ENCODE assay signal across 8 cellular contexts in the genomic region with DNA sequence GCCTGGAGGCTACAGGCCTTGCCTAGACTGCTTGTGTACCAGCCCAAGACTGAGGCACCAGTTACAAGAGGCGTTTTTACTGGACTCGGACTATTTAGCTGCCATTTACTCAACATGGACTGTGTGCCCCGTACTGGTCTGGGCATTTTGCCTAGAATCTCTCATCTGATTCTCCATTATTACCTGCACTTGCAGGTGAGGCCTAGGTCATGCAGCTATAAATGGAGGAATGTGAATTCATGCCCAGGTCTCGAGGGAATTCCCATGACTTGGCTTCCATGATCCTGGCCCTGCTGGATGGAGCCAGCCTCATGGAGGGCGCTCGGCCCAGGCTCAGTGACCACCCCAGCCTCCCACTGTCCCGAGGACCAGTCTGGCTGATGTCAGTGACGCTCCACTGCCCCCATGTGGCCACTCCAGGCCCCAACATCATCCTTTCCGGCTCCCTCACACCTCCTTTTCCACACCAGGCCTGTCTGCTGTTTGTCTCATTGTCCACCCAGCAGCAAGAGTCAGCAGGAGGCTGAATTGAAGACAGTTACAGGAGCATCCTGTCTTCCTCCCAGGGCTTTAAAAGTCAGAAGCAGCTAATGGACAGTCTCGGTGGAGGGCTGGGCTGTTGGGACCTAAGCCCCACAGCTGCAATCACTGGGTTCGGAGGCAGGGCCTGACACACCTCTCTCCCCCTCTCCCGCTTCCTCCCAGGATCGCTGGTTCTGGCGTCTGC. TPM values are rescaled to one million over a fixed set of nuclear protein-coding genes. Genes with fewer than 3 reads are reported as not detected.
DNase-seq lines count a peak whose midpoint lies in the region; TF ChIP-seq lines count a peak whose summit lies in the region.

No MANE protein-coding gene starts in this region.

- CTCF ChIA-PET in CD4-positive, alpha-beta memory T cell (lab: Charles Lee; ENCODE audit: partially characterized antibody), result interaction anchor here (0.5 to 1.8 kb wide), 10 partner anchors 9 to 317 kb away, joined by 3 to 12 read pairs (median 4); a partner anchor contains a TSS
- CTCF ChIA-PET in OCI-LY7 (lab: Charles Lee; ENCODE audit: unreplicated experiment), result interaction anchor here (0.5 to 1.7 kb wide), 5 partner anchors 7 to 313 kb away, joined by 3 to 5 read pairs (median 4); a partner anchor contains a TSS

- H3K79me2 ChIP-seq in OCI-LY7 (ENCODE audit: insufficient read depth, low read depth, low read length) (no peaks in the 10 kb centered on the region), osteoblast (ENCODE audit: insufficient read depth, low read length) (no peaks in the 10 kb centered on the region)

- peak in 4 of 5 donors; percentile 28 to 44 (median 37) for DNase-seq in CD4-positive, alpha-beta memory T cell
- peak; percentile 43 for DNase-seq in HCEC 1CT
- peak; percentile 57 for DNase-seq in OCI-LY7 (ENCODE audit: low spot score)
- peak; percentile 76 for DNase-seq in activated effector memory CD4-positive, alpha-beta T cell treated with anti-CD3 and anti-CD28 coated beads, Interleukin-2, amount 50 U/mL, for 16 hours
- DNase-seq in germinal center (ENCODE audit: low spot score), result peak; percentile 51
- peak; percentile 96 for DNase-seq in osteoblast (ENCODE audit: insufficient read length, low spot score, missing footprints)
- DNase-seq in KG1 (lab: John Stamatoyannopoulos, UW), result no peak
- DNase-seq in NCI-H1048 (lab: John Stamatoyannopoulos, UW), result no peak

- intact Hi-C loops in CD4-positive, alpha-beta memory T cell (cut with micrococcal nuclease), result loop anchor here (1.0 to 2.0 kb wide), 2 partner anchors 124 to 435 kb away; no protein-coding TSS in a partner anchor
- intact Hi-C loops in OCI-LY7 (cut with micrococcal nuclease; ENCODE audit: unreplicated experiment), result loop anchor here (2.0 to 5.0 kb wide), 2 partner anchors 124 to 172 kb away; no protein-coding TSS in a partner anchor

- POLR2A ChIA-PET in CD4-positive, alpha-beta memory T cell (lab: Charles Lee; ENCODE audit: partially characterized antibody), result interaction anchor here (0.8 to 1.1 kb wide), 3 partner anchors 9 to 125 kb away, joined by 3 read pairs; a partner anchor contains a TSS
- POLR2A ChIA-PET in OCI-LY7 (lab: Charles Lee), result no interaction called here

- H3K4me3 Mint-ChIP-seq in CD4-positive, alpha-beta memory T cell, result no peak overlapping the region

- H3K27ac ChIP-seq in CD4-positive, alpha-beta memory T cell (ENCODE audit: low read depth, low read length), result no peak overlapping the region
- H3K27ac ChIP-seq in OCI-LY7 (ENCODE audit: low read depth, low read length, poor library complexity, severe bottlenecking) (no peak overlapping the region), osteoblast (ENCODE audit: low read depth, low read length) (no peak overlapping the region)

- H3K36me3 Mint-ChIP-seq in CD4-positive, alpha-beta memory T cell, result peaks cover 25 to 33% of the 10 kb centered on the region in 2 donors

- TF ChIP-seq CTCF in OCI-LY7 (conservative IDR thresholded peaks at IDR 0.05; ENCODE audit: low read length), result peak; percentile 87
- peak; percentile 86 for TF ChIP-seq CTCF in osteoblast (IDR thresholded peaks at IDR 0.05; ENCODE audit: extremely low read depth, low read depth, low read length)

- H3K4me1 ChIP-seq in CD4-positive, alpha-beta memory T cell (ENCODE audit: insufficient read depth, low read length), result no peaks in the 10 kb centered on the region
- H3K4me1 ChIP-seq in OCI-LY7 (ENCODE audit: insufficient read depth, low read length, poor library complexity, severe bottlenecking) (no peaks in the 10 kb centered on the region), osteoblast (ENCODE audit: insufficient read depth, low read length) (peaks cover 11% of the 10 kb centered on the region)

- peaks cover 10% of the 10 kb centered on the region for H3K36me3 ChIP-seq in CD4-positive, alpha-beta memory T cell (ENCODE audit: insufficient read depth, low read length)
- no peaks in the 10 kb centered on the region for H3K36me3 ChIP-seq in OCI-LY7 (ENCODE audit: insufficient read depth, low read length)
- peaks cover 22% of the 10 kb centered on the region for H3K36me3 ChIP-seq in osteoblast (ENCODE audit: insufficient read depth, low read length)

- no peaks in the 10 kb centered on the region for H3K9me3 Mint-ChIP-seq in CD4-positive, alpha-beta memory T cell

- H3K27me3 ChIP-seq in CD4-positive, alpha-beta memory T cell (ENCODE audit: insufficient read depth, low read length), result no peaks in the 10 kb centered on the region
- H3K27me3 ChIP-seq in osteoblast (ENCODE audit: insufficient read depth, low read length), result no peaks in the 10 kb centered on the region

- no peaks in the 10 kb centered on the region for H3K9me3 ChIP-seq in CD4-positive, alpha-beta memory T cell (ENCODE audit: control insufficient read depth in 1 of 2, low read length in 2 of 2)
- no peaks in the 10 kb centered on the region for H3K9me3 ChIP-seq in OCI-LY7 (ENCODE audit: low read length)
- H3K9me3 ChIP-seq in osteoblast (ENCODE audit: low read depth, low read length), result no peaks in the 10 kb centered on the region

- H3K4me1 Mint-ChIP-seq in CD4-positive, alpha-beta memory T cell, result peaks cover 6 to 14% (median 10%) of the 10 kb centered on the region in 4 donors

- H3K27me3 Mint-ChIP-seq in CD4-positive, alpha-beta memory T cell, result no peaks in the 10 kb centered on the region

- H3K27ac Mint-ChIP-seq in CD4-positive, alpha-beta memory T cell, result peak overlapping the region in 2 of 7 donors; percentile 50 to 70

- H4K20me1 ChIP-seq in OCI-LY7 (ENCODE audit: insufficient read depth, low read length) (no peaks in the 10 kb centered on the region), osteoblast (ENCODE audit: insufficient read depth, low read length) (peaks cover 3% of the 10 kb centered on the region)

- BruUV-seq in OCI-LY7 (replicated peaks; lab: Mats Ljungman, UMichigan), result no TSS peak

- no peaks in the 10 kb centered on the region for H3K9me2 ChIP-seq in OCI-LY7 (ENCODE audit: insufficient read depth, low read length)

- H2AFZ ChIP-seq in OCI-LY7 (ENCODE audit: low read length) (no peak overlapping the region), osteoblast (ENCODE audit: low read length) (no peak overlapping the region)

- H3K4me3 ChIP-seq in CD4-positive, alpha-beta memory T cell (ENCODE audit: low read length in 2 of 2), result no peak overlapping the region
- H3K4me3 ChIP-seq in OCI-LY7 (ENCODE audit: low read depth, low read length, poor library complexity, severe bottlenecking) (no peak overlapping the region), osteoblast (ENCODE audit: insufficient read depth, low read length) (no peak overlapping the region)

- H3K4me2 ChIP-seq in OCI-LY7 (ENCODE audit: low read length), result no peak overlapping the region
- H3K4me2 ChIP-seq in osteoblast (ENCODE audit: insufficient read depth, low read length), result no peak overlapping the region

RNA-seq across cellular contexts. Expression of a gene that starts 8.7 kb away (rescaled TPM):
- 10 to 100 TPM; 76.6 to 91.6 TPM for total RNA-seq in CD4-positive, alpha-beta memory T cell
- polyA plus RNA-seq in CD4-positive, alpha-beta memory T cell, result 10 to 100 TPM in 1 of 2 donors, 1 to 10 TPM in 1; 4.4 to 17.4 TPM
- total RNA-seq in OCI-LY7 (2014; rRNA removed; shearing (Covaris generic)), result 13.2 and 14.8 TPM in 2 replicates
- 44.6 and 48.5 TPM in 2 replicates for total RNA-seq in OCI-LY7 (2022)
- 22.1 and 30.9 TPM in 2 replicates for total RNA-seq in osteoblast

RNA-seq across cellular contexts. Expression of a gene that starts 15.4 kb away (rescaled TPM):
- total RNA-seq in CD4-positive, alpha-beta memory T cell, result 10 to 100 TPM; 44.0 to 52.3 TPM
- polyA plus RNA-seq in CD4-positive, alpha-beta memory T cell, result 100 to 1,000 TPM; 148 to 189 TPM
- 93.9 and 113 TPM in 2 replicates for total RNA-seq in OCI-LY7 (2014; rRNA removed; shearing (Covaris generic))
- total RNA-seq in OCI-LY7 (2022) (90.6 and 106 TPM in 2 replicates), osteoblast (109 and 121 TPM in 2 replicates)

RNA-seq across cellular contexts. Expression of a gene that starts 23.0 kb away (rescaled TPM):
- total RNA-seq in CD4-positive, alpha-beta memory T cell, result not detected
- not detected for polyA plus RNA-seq in CD4-positive, alpha-beta memory T cell
- not detected in 2 replicates for total RNA-seq in OCI-LY7 (2014; rRNA removed; shearing (Covaris generic))
- total RNA-seq in OCI-LY7 (2022) (not detected in 2 replicates), osteoblast (not detected in 2 replicates)

RNA-seq across cellular contexts. Expression of a gene that starts 42.7 kb away (rescaled TPM):
- under 1 TPM; 0.12 to 0.19 TPM for total RNA-seq in CD4-positive, alpha-beta memory T cell
- polyA plus RNA-seq in CD4-positive, alpha-beta memory T cell, result under 1 TPM; 0.07 TPM
- not detected in 2 replicates for total RNA-seq in OCI-LY7 (2014; rRNA removed; shearing (Covaris generic))
- total RNA-seq in OCI-LY7 (2022) (not detected in 2 replicates), osteoblast (0.88 and 1.1 TPM in 2 replicates)

Comparison
In these comparisons a context has a peak if more than half of its experiments do, and no peak if none do; other contexts are left out.
1. DNase-seq: peak in CD4-positive, alpha-beta memory T cell (4 of 5), HCEC 1CT (single experiment), OCI-LY7 (single experiment), activated effector memory CD4-positive, alpha-beta T cell treated with anti-CD3 and anti-CD28 coated beads, Interleukin-2, amount 50 U/mL, for 16 hours (single experiment), germinal center (single experiment) and osteoblast (single experiment); none in KG1 (single experiment) and NCI-H1048 (single experiment).